In genomic region chr15:64861960-64862359, GRCh38 we compare ENCODE assay signal across 1 cellular context.
TF ChIP-seq lines count a peak whose summit lies in the region.

No MANE protein-coding gene starts in this region.

TF ChIP-seq in H1, 55 proteins besides CTCF, POLR2A, EP300 and RAD21:
- no peak for TF ChIP-seq TEAD4 (IDR thresholded peaks at IDR 0.05; ENCODE audit: low read depth, low read length)
- TF ChIP-seq JUND (IDR thresholded peaks at IDR 0.05; ENCODE audit: low read length) = no peak
- no peak for TF ChIP-seq TBP (IDR thresholded peaks at IDR 0.05; ENCODE audit: low read depth, low read length)
- TF ChIP-seq CTBP2 (IDR thresholded peaks at IDR 0.05; ENCODE audit: borderline replicate concordance, insufficient read depth, insufficient read length, low read length) = no peak
- no peak for TF ChIP-seq CHD1 (IDR thresholded peaks at IDR 0.05; ENCODE audit: low read depth, low read length)
- TF ChIP-seq JUN (IDR thresholded peaks at IDR 0.05; ENCODE audit: low read depth, low read length) = no peak
- no peak for TF ChIP-seq POU5F1 (IDR thresholded peaks at IDR 0.05; ENCODE audit: low read depth, low read length)
